ENCODE assay signal across 1 cellular context in genomic region chr19:1862068-1862423, GRCh38.
TF ChIP-seq lines count a peak whose summit lies in the region.

No MANE protein-coding gene starts in this region.

TF ChIP-seq in HCT116, 20 proteins besides CTCF, POLR2A, EP300 and RAD21 (continued from another document):
- no peak for TF ChIP-seq REST (IDR thresholded peaks at IDR 0.05; ENCODE audit: low read depth)
- TF ChIP-seq FOSL1 (IDR thresholded peaks at IDR 0.05; ENCODE audit: low read depth) = no peak
